9 cellular contexts compared by ENCODE assay signal in genomic region chr14:35140718-35141581, GRCh38. TPM values are rescaled to one million over a fixed set of nuclear protein-coding genes. Genes with fewer than 3 reads are reported as not detected.
DNase-seq lines count a peak whose midpoint lies in the region; ATAC-seq and TF ChIP-seq lines count a peak whose summit lies in the region.
"Had no signal": no experiment of that assay in that cellular context is flagged by ENCODE, and none has a peak within 500 bp of the region (broad histone marks: within the 10 kb centered on the region; RNA-seq: fewer than 3 reads in every experiment).

No MANE protein-coding gene starts in this region.

- H3K4me3 ChIP-seq in KMS-11 (IDR thresholded peaks at IDR 0.05; ENCODE audit: insufficient read depth, low read depth, low read length) (no peak overlapping the region), mesendoderm (ENCODE audit: low read length) (no peak overlapping the region)

- peak; percentile 7 for DNase-seq in DMS114 treated with DMSO at 0.1 percent for 48 hours (lab: John Stamatoyannopoulos, UW; ENCODE audit: unreplicated experiment)
- DNase-seq in mesendoderm: peak; percentile 13
- DNase-seq in stimulated activated naive CD8-positive, alpha-beta T cell treated with anti-CD3 and anti-CD28 coated beads, Interleukin-15, Interleukin-2, amounts not matched to agents 100 U/mL and 50 U/mL, for 24 hours: no peak
- DNase-seq: stimulated activated CD4-positive, alpha-beta T cell treated with anti-CD3 and anti-CD28 coated beads, Interleukin-4, amount 100 ng/mL, for 24 hours had no signal

- no peak overlapping the region for H3K56ac ChIP-seq in mesendoderm (ENCODE audit: low read length)

- no peak overlapping the region for H2AFZ ChIP-seq in KMS-11 (ENCODE audit: low read depth)

- WGBS in mesendoderm (ENCODE audit: extremely low coverage, insufficient coverage, low lambda C conversion rate): no CpG with 5 or more reads among the region's 2 CpGs

- no peak overlapping the region for H4K8ac ChIP-seq in mesendoderm (ENCODE audit: low read depth, low read length)

- no peak overlapping the region for H3K23ac ChIP-seq in mesendoderm (ENCODE audit: low read length)

- no peak overlapping the region for H3K27ac ChIP-seq in KMS-11
- H3K27ac ChIP-seq in VCaP: no peak overlapping the region
- H3K27ac ChIP-seq in mesendoderm (ENCODE audit: low read depth, low read length): no peak overlapping the region

- H2AK5ac ChIP-seq in mesendoderm (ENCODE audit: low read length): no peak overlapping the region

- H2BK120ac ChIP-seq in mesendoderm (ENCODE audit: low read depth, low read length): no peak overlapping the region

- H3K4me1 ChIP-seq in KMS-11 (ENCODE audit: low read depth, poor library complexity, severe bottlenecking) (no peaks in the 10 kb centered on the region), mesendoderm (ENCODE audit: control insufficient read depth, low read depth, low read length) (no peaks in the 10 kb centered on the region)

- H3K79me2 ChIP-seq in KMS-11 (ENCODE audit: insufficient read depth, low read depth) (no peaks in the 10 kb centered on the region), mesendoderm (ENCODE audit: control insufficient read depth, insufficient read depth, low read length) (no peaks in the 10 kb centered on the region)

- H3K27me3 ChIP-seq in KMS-11 (ENCODE audit: insufficient read depth, low read depth): no peaks in the 10 kb centered on the region
- H3K27me3 ChIP-seq in mesendoderm (ENCODE audit: insufficient read depth, low read length, poor library complexity): no peaks in the 10 kb centered on the region

- no peak overlapping the region for H3K4ac ChIP-seq in mesendoderm (ENCODE audit: low read depth, low read length)

- peak; percentile 47 for TF ChIP-seq CTCF in KMS-11 (conservative IDR thresholded peaks at IDR 0.05; ENCODE audit: low read depth, low read length)
- TF ChIP-seq CTCF in VCaP (conservative IDR thresholded peaks at IDR 0.05): peak; percentile 59

- no peaks in the 10 kb centered on the region for H3K79me1 ChIP-seq in mesendoderm (ENCODE audit: low read length)

- H3K9ac ChIP-seq in KMS-11: no peak overlapping the region
- no peak overlapping the region for H3K9ac ChIP-seq in mesendoderm (ENCODE audit: low read length)

- no peak for ATAC-seq in GM21515 (IDR thresholded peaks at IDR 0.05; ENCODE audit: unreplicated experiment)
- no peak for ATAC-seq in GM21717 (IDR thresholded peaks at IDR 0.05; ENCODE audit: unreplicated experiment)
- ATAC-seq in GM19023 (IDR thresholded peaks at IDR 0.05; ENCODE audit: unreplicated experiment): no peak
- no peak for ATAC-seq in stimulated activated naive CD8-positive, alpha-beta T cell treated with anti-CD3 and anti-CD28 coated beads, Interleukin-15, Interleukin-2, amounts not matched to agents 100 U/mL and 50 U/mL, for 24 hours

- no peak overlapping the region for H3K18ac ChIP-seq in mesendoderm (ENCODE audit: low read length)

- H4K20me1 ChIP-seq in KMS-11 (ENCODE audit: insufficient read depth): no peaks in the 10 kb centered on the region

- H4K5ac ChIP-seq in mesendoderm (ENCODE audit: low read length): no peak overlapping the region

- no peak overlapping the region for H2BK15ac ChIP-seq in mesendoderm (replicated peaks; ENCODE audit: low read depth)

- H3K36me3 ChIP-seq in KMS-11 (ENCODE audit: insufficient read depth) (no peaks in the 10 kb centered on the region), mesendoderm (ENCODE audit: control insufficient read depth, insufficient read depth, low read length) (no peaks in the 10 kb centered on the region)

- H3K4me2 ChIP-seq in KMS-11 (no peak overlapping the region), mesendoderm (ENCODE audit: low read length) (no peak overlapping the region)

- no peak overlapping the region for H2BK5ac ChIP-seq in mesendoderm (ENCODE audit: low read length)

RNA-seq across cellular contexts. Expression of gene PRORP, which starts 18.6 kb away (rescaled TPM):
- 42.4 TPM for polyA plus RNA-seq in mesendoderm (2013, experiment 1 of 2)
- polyA plus RNA-seq in mesendoderm (2013, experiment 2 of 2): 42.3 TPM

RNA-seq across cellular contexts. Expression of gene PPP2R3C, which starts 19.2 kb away (rescaled TPM):
- 41.4 TPM for polyA plus RNA-seq in mesendoderm (2013, experiment 1 of 2)
- 40.6 TPM for polyA plus RNA-seq in mesendoderm (2013, experiment 2 of 2)
